9 cellular contexts compared by ENCODE assay signal in the genomic region with DNA sequence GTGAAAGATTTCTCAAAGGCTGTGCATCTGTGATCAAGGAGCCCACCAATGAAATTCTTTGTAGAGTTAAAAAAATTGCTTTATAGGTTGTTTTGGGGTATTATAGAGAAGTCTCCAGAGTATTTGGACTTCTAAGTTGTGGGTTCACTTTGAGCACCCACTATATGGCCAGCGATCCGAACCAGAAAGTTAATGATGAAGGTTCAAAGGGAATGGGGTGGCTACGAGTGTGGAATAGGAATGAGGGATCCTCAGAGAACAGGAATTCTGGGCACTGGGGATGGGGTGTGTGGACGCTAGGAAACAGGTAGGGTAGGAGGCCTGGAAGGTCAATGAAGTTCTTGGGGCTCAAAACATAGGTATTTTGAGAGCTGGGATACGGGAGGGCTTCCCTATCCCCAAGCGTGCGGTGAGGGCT. TPM values are rescaled to one million over a fixed set of nuclear protein-coding genes. Genes with fewer than 3 reads are reported as not detected.
DNase-seq lines count a peak whose midpoint lies in the region; ATAC-seq and TF ChIP-seq lines count a peak whose summit lies in the region.
"Had no signal": no experiment of that assay in that cellular context is flagged by ENCODE, and none has a peak within 500 bp of the region (broad histone marks: within the 10 kb centered on the region; RNA-seq: fewer than 3 reads in every experiment).

No MANE protein-coding gene starts in this region.

- POLR2A ChIA-PET in naive thymus-derived CD8-positive, alpha-beta T cell (lab: Charles Lee): interaction anchor here (1.4 to 3.7 kb wide), 3 partner anchors 18 to 284 kb away, joined by 5 to 11 read pairs (median 7); a partner anchor contains a TSS
- POLR2A ChIA-PET in GM10248 (lab: Yijun Ruan, JAX): no interaction called here

- H3K4me1 ChIP-seq in BE2C: peaks cover 16% of the 10 kb centered on the region

- peak overlapping the region; percentile 83 for H3K4me3 ChIP-seq in BE2C (ENCODE audit: low read depth, low read length)
- peak overlapping the region; percentile 76 for H3K4me3 ChIP-seq in coronary artery

- no peaks in the 10 kb centered on the region for H3K27me3 Mint-ChIP-seq in naive thymus-derived CD8-positive, alpha-beta T cell

- no peaks in the 10 kb centered on the region for H3K27me3 ChIP-seq in BE2C

- peaks cover 23 to 59% (median 48%) of the 10 kb centered on the region in 4 donors for H3K4me1 Mint-ChIP-seq in naive thymus-derived CD8-positive, alpha-beta T cell

- H3K27ac ChIP-seq in KOPT-K1 (ENCODE audit: low read depth, low read length, poor library complexity, severe bottlenecking) (peak overlapping the region; percentile 50), coronary artery (no peak overlapping the region)

- H3K27ac Mint-ChIP-seq in naive thymus-derived CD8-positive, alpha-beta T cell: peak overlapping the region; percentile 85 to 95 (median 90)

- ATAC-seq in naive thymus-derived CD8-positive, alpha-beta T cell: no peak
- no peak for ATAC-seq in GM18868 (IDR thresholded peaks at IDR 0.05; ENCODE audit: unreplicated experiment)

- H3K9me3 ChIP-seq in BE2C (no peaks in the 10 kb centered on the region), KOPT-K1 (ENCODE audit: insufficient read depth, low read length, poor library complexity, severe bottlenecking) (no peaks in the 10 kb centered on the region)

- peaks cover 0 to 3% (median 0%) of the 10 kb centered on the region in 3 donors for H3K36me3 Mint-ChIP-seq in naive thymus-derived CD8-positive, alpha-beta T cell

- H3K9me3 Mint-ChIP-seq in naive thymus-derived CD8-positive, alpha-beta T cell: no peaks in the 10 kb centered on the region

- DNase-seq in BE2C (no peak), coronary artery (ENCODE audit: low spot score) (no peak), GOT3 (lab: John Stamatoyannopoulos, UW) (no peak), GM10248 (ENCODE audit: extremely low spot score) (no peak), DMS79 treated with DMSO at 0.1 percent for 48 hours (lab: John Stamatoyannopoulos, UW) (no peak)
- DNase-seq in naive thymus-derived CD8-positive, alpha-beta T cell: no peak
- DNase-seq: NCI-H510A had no signal

- H3K4me3 Mint-ChIP-seq in naive thymus-derived CD8-positive, alpha-beta T cell: peak overlapping the region; percentile 90 to 99 (median 94)

- H3K36me3 ChIP-seq in BE2C (peaks cover 19% of the 10 kb centered on the region), KOPT-K1 (ENCODE audit: insufficient read depth, low read length) (peaks cover 8% of the 10 kb centered on the region; the same call in 1 of the 2 replicates)

- TF ChIP-seq CTCF in BE2C (IDR thresholded peaks at IDR 0.05; ENCODE audit: low read depth, low read length) (no peak), coronary artery (IDR thresholded peaks at IDR 0.05) (no peak), GM10248 (IDR thresholded peaks at IDR 0.05; ENCODE audit: control extremely low read depth, extremely low read depth, low read depth, missing control alignments) (no peak)

- CTCF ChIA-PET in GM10248 (lab: Yijun Ruan, JAX): no interaction called here

RNA-seq across cellular contexts. Expression of a gene that starts 0.8 kb away (rescaled TPM):
- 65.1 TPM for polyA plus RNA-seq in BE2C (2012; ENCODE audit: insufficient read depth, insufficient read length, low read depth)
- 10 to 100 TPM; 15.5 to 15.9 TPM for total RNA-seq in naive thymus-derived CD8-positive, alpha-beta T cell
- polyA plus RNA-seq in naive thymus-derived CD8-positive, alpha-beta T cell: under 1 TPM; 0.50 to 0.86 (median 0.55) TPM

RNA-seq across cellular contexts. Expression of a gene that starts 39.9 kb away (rescaled TPM):
- not detected for polyA plus RNA-seq in BE2C (2012; ENCODE audit: insufficient read depth, insufficient read length, low read depth)
- total RNA-seq in naive thymus-derived CD8-positive, alpha-beta T cell: not detected
- not detected for polyA plus RNA-seq in naive thymus-derived CD8-positive, alpha-beta T cell

RNA-seq across cellular contexts. Expression of a gene that starts 59.1 kb away (rescaled TPM):
- polyA plus RNA-seq in BE2C (2012; ENCODE audit: insufficient read depth, insufficient read length, low read depth): not detected
- total RNA-seq in naive thymus-derived CD8-positive, alpha-beta T cell: not detected
- not detected for polyA plus RNA-seq in naive thymus-derived CD8-positive, alpha-beta T cell
